In the genomic region with DNA sequence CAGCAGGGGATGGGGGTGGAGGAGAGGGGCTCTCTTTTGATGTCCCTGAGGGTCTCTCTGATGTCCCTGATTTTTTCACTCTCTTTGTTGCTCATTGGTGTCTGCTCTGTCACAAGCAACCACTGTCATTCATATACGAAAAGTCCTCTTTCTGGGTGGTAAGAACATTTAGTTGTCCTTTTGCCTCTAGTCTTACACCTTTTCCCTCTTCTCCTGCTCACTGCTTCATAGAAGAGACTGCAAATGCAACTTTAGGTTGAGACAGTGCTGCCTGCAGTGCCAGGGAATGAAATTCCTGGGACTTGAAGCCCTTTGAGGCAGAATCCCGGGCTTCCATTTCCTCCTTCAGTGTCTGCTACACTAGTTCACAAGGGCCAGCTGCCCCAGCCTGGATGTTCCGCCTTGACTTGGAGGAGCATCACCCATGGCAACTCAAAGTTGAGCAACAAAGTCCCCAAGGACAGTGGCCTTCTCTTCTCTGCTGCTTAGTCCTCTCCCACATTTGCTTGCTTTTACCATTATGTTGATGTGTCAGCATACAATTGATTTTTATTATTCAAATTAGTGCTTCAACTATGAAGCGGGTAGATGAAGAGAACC, we compare ENCODE assay signal across 29 cellular contexts.
"Had no signal": no experiment of that assay in that cellular context is flagged by ENCODE, and none has a peak within 500 bp of the region (broad histone marks: within the 10 kb centered on the region; RNA-seq: fewer than 3 reads in every experiment).

No MANE protein-coding gene starts in this region.

- H3K4me3 ChIP-seq: adrenal gland, ascending aorta, cardiac muscle cell, coronary artery, dorsolateral prefrontal cortex, heart right ventricle, ovary, spleen, testis, transverse colon, uterus had no signal

- H3K27ac ChIP-seq: adrenal gland, ascending aorta, cardiac muscle cell, coronary artery, dorsolateral prefrontal cortex, heart right ventricle, neutrophil, ovary, spleen, testis, transverse colon, uterus, VCaP had no signal

- H3K27me3 ChIP-seq: adrenal gland, ascending aorta, cardiac muscle cell, dorsolateral prefrontal cortex, heart right ventricle, neutrophil, ovary, spleen, testis, transverse colon, uterus had no signal

- H3K4me1 ChIP-seq: adrenal gland, ascending aorta, spleen, testis, transverse colon, uterus had no signal

- H3K36me3 ChIP-seq: neutrophil, ovary, uterus had no signal

- DNase-seq: activated CD4-positive, alpha-beta T cell treated with anti-CD3 and anti-CD28 coated beads for 4 hours; activated CD4-positive, alpha-beta T cell treated with anti-CD3 and anti-CD28 coated beads, Interleukin-2, amount 50 U/mL, for 4 hours; activated CD8-positive, alpha-beta memory T cell treated with anti-CD3 and anti-CD28 coated beads, Interleukin-2, amount 50 U/mL, for 4 hours; activated effector memory CD4-positive, alpha-beta T cell treated with anti-CD3 and anti-CD28 coated beads, Interleukin-2, amount 50 U/mL, for 16 hours; activated naive CD4-positive, alpha-beta T cell treated with anti-CD3 and anti-CD28 coated beads for 36 hours; activated naive CD8-positive, alpha-beta T cell treated with anti-CD3 and anti-CD28 coated beads for 36 hours; activated T-cell treated with anti-CD3 and anti-CD28 coated beads, Interleukin-2, amount 50 U/mL, for 1 hour; dorsolateral prefrontal cortex; effector memory CD8-positive, alpha-beta T cell; erythroblast; foreskin melanocyte; heart right ventricle; mammary epithelial cell; naive B cell; nephron progenitor cell; ovary; spleen; stimulated activated naive CD4-positive, alpha-beta T cell; T-helper 1 cell; testis; transverse colon; uterus had no signal

- H3K9me3 ChIP-seq: adrenal gland, ascending aorta, heart right ventricle, neutrophil, ovary, spleen, testis, transverse colon, uterus had no signal

- ATAC-seq: effector memory CD8-positive, alpha-beta T cell had no signal

- FAIRE-seq: TTC549 had no signal
